ENCODE assay signal across 8 cellular contexts in genomic region chr17:63476494-63476856, GRCh38. TPM values are rescaled to one million over a fixed set of nuclear protein-coding genes. Genes with fewer than 3 reads are reported as not detected.
A peak's percentile ranks its signal among the peaks of the same experiment; 100 is the strongest.
DNase-seq lines count a peak whose midpoint lies in the region; ATAC-seq, FAIRE-seq and TF ChIP-seq lines count a peak whose summit lies in the region.

No MANE protein-coding gene starts in this region.

- no peaks in the 10 kb centered on the region for H3K9me3 Mint-ChIP-seq in activated CD8-positive, alpha-beta T cell treated with anti-CD3 and anti-CD28 coated beads, Interleukin-2, amount 10 ng/mL, durations not matched to agents 7 days and 5 days (ENCODE audit: insufficient read depth)

- WGBS in stomach, 5 donors, result 0 to 4% (median 2%) methylated on average over 11 to 34 of the region's 34 CpGs

- H3K36me3 ChIP-seq in HEK293 (ENCODE audit: control insufficient read depth in 2 of 2, insufficient read depth in 1 of 2, low read length in 2 of 2), result no peaks in the 10 kb centered on the region
- no peaks in the 10 kb centered on the region for H3K36me3 ChIP-seq in iPS-18a (ENCODE audit: control insufficient read depth, low read depth, low read length)
- H3K36me3 ChIP-seq in stomach, result no peaks in the 10 kb centered on the region

- H3K27me3 ChIP-seq in iPS-18a (ENCODE audit: control insufficient read depth, insufficient read depth, low read length) (peaks cover 29% of the 10 kb centered on the region), stomach (peaks cover 0 to 60% (median 20%) of the 10 kb centered on the region in 3 donors)

- H3K36me3 Mint-ChIP-seq in activated CD8-positive, alpha-beta T cell treated with anti-CD3 and anti-CD28 coated beads, Interleukin-2, amount 10 ng/mL, durations not matched to agents 7 days and 5 days (ENCODE audit: low read depth), result no peaks in the 10 kb centered on the region

- H3K27ac ChIP-seq in HEK293 (ENCODE audit: extremely low read depth, low read depth, low read length) (peak overlapping the region; percentile 61; the same call in 1 of the 2 replicates), iPS-18a (ENCODE audit: low read length) (no peak overlapping the region), stomach (peak overlapping the region in 4 of 5 donors; percentile 25 to 60 (median 54))

- peaks cover 13% of the 10 kb centered on the region for H3K4me1 ChIP-seq in HEK293 (ENCODE audit: control insufficient read depth, insufficient read depth, low read length)
- H3K4me1 ChIP-seq in iPS-18a (ENCODE audit: control insufficient read depth, low read depth, low read length), result peaks cover 8% of the 10 kb centered on the region
- H3K4me1 ChIP-seq in stomach, result peaks cover 28 to 54% (median 46%) of the 10 kb centered on the region in 4 donors

- FAIRE-seq in GM19239 (lab: Jason Lieb, UNC), result no peak

- peak overlapping the region; percentile 5 for H3K4me3 Mint-ChIP-seq in activated CD8-positive, alpha-beta T cell treated with anti-CD3 and anti-CD28 coated beads, Interleukin-2, amount 10 ng/mL, durations not matched to agents 7 days and 5 days

- POLR2A ChIA-PET in HEK293 (lab: Yijun Ruan, JAX), result interaction anchor here (0.6 to 1.1 kb wide), 2 partner anchors 75 to 146 kb away, joined by 3 to 4 read pairs; partner anchors contain the start of gene MAP3K3
- POLR2A ChIA-PET in activated CD8-positive, alpha-beta T cell treated with anti-CD3 and anti-CD28 coated beads, Interleukin-2, amount 10 ng/mL, durations not matched to agents 7 days and 5 days (lab: Charles Lee), result interaction anchor here (0.6 to 1.2 kb wide), 2 partner anchors 221 to 961 kb away, joined by 3 to 4 read pairs; no protein-coding TSS in a partner anchor

- H3K27me3 Mint-ChIP-seq in activated CD8-positive, alpha-beta T cell treated with anti-CD3 and anti-CD28 coated beads, Interleukin-2, amount 10 ng/mL, durations not matched to agents 7 days and 5 days (ENCODE audit: low read depth), result peaks cover 49% of the 10 kb centered on the region

- TF ChIP-seq CTCF in HEK293 (tag by site-specific recombination; IDR thresholded peaks at IDR 0.05) (no peak), stomach (IDR thresholded peaks at IDR 0.05) (no peak)

- DNase-seq in AG20443 (ENCODE audit: low spot score), result peak; percentile 53
- DNase-seq in activated CD8-positive, alpha-beta T cell treated with anti-CD3 and anti-CD28 coated beads, Interleukin-2, amount 10 ng/mL, durations not matched to agents 7 days and 5 days, result no peak
- no peak for DNase-seq in stomach
- no peak for DNase-seq in activated gamma-delta T cell treated with Interleukin-2 at 50 U/mL for 16 hours
- DNase-seq in GM19239 (ENCODE audit: insufficient read length, low spot score), result no peak

- H3K4me3 ChIP-seq in HEK293 (ENCODE audit: low read depth, low read length) (peak overlapping the region; percentile 50), iPS-18a (ENCODE audit: low read length) (peak overlapping the region; percentile 57), stomach (peak overlapping the region; percentile 52 to 72 (median 61))

- H3K9me3 ChIP-seq in HEK293 (ENCODE audit: control insufficient read depth, insufficient read depth, low read depth, low read length) (no peaks in the 10 kb centered on the region), iPS-18a (ENCODE audit: control insufficient read depth, low read depth, low read length) (no peaks in the 10 kb centered on the region), stomach (no peaks in the 10 kb centered on the region)

- intact Hi-C loops in stomach (cut with DNase I; ENCODE audit: low total_unique reads), result loop anchor here (5.0 kb wide), 1 partner anchor 49 kb away; no protein-coding TSS in a partner anchor

- H3K27ac Mint-ChIP-seq in activated CD8-positive, alpha-beta T cell treated with anti-CD3 and anti-CD28 coated beads, Interleukin-2, amount 10 ng/mL, durations not matched to agents 7 days and 5 days, result no peak overlapping the region

- no peak for ATAC-seq in activated CD8-positive, alpha-beta T cell treated with anti-CD3 and anti-CD28 coated beads, Interleukin-2, amount 10 ng/mL, durations not matched to agents 7 days and 5 days
- ATAC-seq in GM19035 (IDR thresholded peaks at IDR 0.05; ENCODE audit: unreplicated experiment), result no peak

- CTCF ChIA-PET in HEK293 (lab: Yijun Ruan, JAX), result interaction anchor here (0.6 to 8.1 kb wide), 6 partner anchors 11 to 345 kb away, joined by 3 to 159 read pairs (median 14); no protein-coding TSS in a partner anchor
- CTCF ChIA-PET in activated CD8-positive, alpha-beta T cell treated with anti-CD3 and anti-CD28 coated beads, Interleukin-2, amount 10 ng/mL, durations not matched to agents 7 days and 5 days (lab: Charles Lee), result interaction anchor here (1.0 to 7.3 kb wide), 4 partner anchors 28 to 135 kb away, joined by 4 to 270 read pairs (median 18); partner anchors contain the start of gene DCAF7

- no peak for TF ChIP-seq POLR2A in stomach (IDR thresholded peaks at IDR 0.05)

- H3K4me1 Mint-ChIP-seq in activated CD8-positive, alpha-beta T cell treated with anti-CD3 and anti-CD28 coated beads, Interleukin-2, amount 10 ng/mL, durations not matched to agents 7 days and 5 days (ENCODE audit: low read depth), result peaks cover 16% of the 10 kb centered on the region

- no peak for TF ChIP-seq EP300 in stomach (IDR thresholded peaks at IDR 0.05)

- no peak overlapping the region for H3K9ac ChIP-seq in iPS-18a (ENCODE audit: low read length)

TF ChIP-seq in HEK293, 187 proteins besides CTCF, POLR2A, EP300 and RAD21 (continues in another document):
- TF ChIP-seq ZNF707 (tag by site-specific recombination; IDR thresholded peaks at IDR 0.05) (no peak), ZNF140 (tag by site-specific recombination; IDR thresholded peaks at IDR 0.05) (no peak), GLIS1 (tag by site-specific recombination; IDR thresholded peaks at IDR 0.05) (peak; percentile 93), ZBTB10 (tag by site-specific recombination; IDR thresholded peaks at IDR 0.05) (no peak), SP3 (tag by site-specific recombination; IDR thresholded peaks at IDR 0.05) (peak; percentile 80), ZNF335 (tag by site-specific recombination; conservative IDR thresholded peaks at IDR 0.05) (peak; percentile 67), ZBTB20 (tag by site-specific recombination; IDR thresholded peaks at IDR 0.05) (peak; percentile 91), ZBTB26 (tag by site-specific recombination; optimal IDR thresholded peaks at IDR 0.05) (peak; percentile 28), SP2 (tag by site-specific recombination; IDR thresholded peaks at IDR 0.05) (peak; percentile 31), ZNF449 (tag by site-specific recombination; IDR thresholded peaks at IDR 0.05) (0 out of 2 replicates have a peak, but pooled peaks have one; percentile 10)

RNA-seq across cellular contexts. Expression of gene ACE, which starts 0.4 kb away (rescaled TPM):
- total RNA-seq in activated CD8-positive, alpha-beta T cell treated with anti-CD3 and anti-CD28 coated beads, Interleukin-2, amount 10 ng/mL, durations not matched to agents 7 days and 5 days, result under 1 TPM in 1 of 2 experiments, not detected in 1; 0.18 TPM
- 100 to 1,000 TPM in 1 of 5 donors, 10 to 100 TPM in 1, 1 to 10 TPM in 3; 3.6 to 232 (median 6.8) TPM for total RNA-seq in stomach
- polyA plus RNA-seq in stomach, result 1 to 10 TPM; 1.3 to 2.7 (median 2.6) TPM

RNA-seq across cellular contexts. Expression of gene CYB561, which starts 30.4 kb away (rescaled TPM):
- 1 to 10 TPM; 2.0 to 2.4 TPM for total RNA-seq in activated CD8-positive, alpha-beta T cell treated with anti-CD3 and anti-CD28 coated beads, Interleukin-2, amount 10 ng/mL, durations not matched to agents 7 days and 5 days
- total RNA-seq in stomach, result 100 to 1,000 TPM in 2 of 5 donors, 10 to 100 TPM in 3; 26.1 to 394 (median 97.1) TPM
- 10 to 100 TPM; 10.8 to 27.4 (median 23.7) TPM for polyA plus RNA-seq in stomach

RNA-seq across cellular contexts. Expression of gene KCNH6, which starts 46.7 kb away (rescaled TPM):
- total RNA-seq in activated CD8-positive, alpha-beta T cell treated with anti-CD3 and anti-CD28 coated beads, Interleukin-2, amount 10 ng/mL, durations not matched to agents 7 days and 5 days, result not detected
- 1 to 10 TPM in 1 of 5 donors, under 1 TPM in 4; 0.37 to 2.3 (median 0.72) TPM for total RNA-seq in stomach
- under 1 TPM in 2 of 3 donors, not detected in 1; 0.20 to 0.31 TPM for polyA plus RNA-seq in stomach

Comparison
In these comparisons a context has a peak if more than half of its experiments do, and no peak if none do; other contexts are left out.
1. RNA of gene CYB561, which starts 30.4 kb away (total RNA-seq): 26.1 to 394 TPM in stomach; 2.0 to 2.4 TPM in activated CD8-positive, alpha-beta T cell treated with anti-CD3 and anti-CD28 coated beads, Interleukin-2, amount 10 ng/mL, durations not matched to agents 7 days and 5 days; every median in the first group is over 4 times any median in the second.
2. Peak in every context shown above with its lines, with median percentiles within 50 percentile points of each other: H3K4me3 ChIP-seq.